Comparison of ENCODE assay signal across 16 cellular contexts in the genomic region with DNA sequence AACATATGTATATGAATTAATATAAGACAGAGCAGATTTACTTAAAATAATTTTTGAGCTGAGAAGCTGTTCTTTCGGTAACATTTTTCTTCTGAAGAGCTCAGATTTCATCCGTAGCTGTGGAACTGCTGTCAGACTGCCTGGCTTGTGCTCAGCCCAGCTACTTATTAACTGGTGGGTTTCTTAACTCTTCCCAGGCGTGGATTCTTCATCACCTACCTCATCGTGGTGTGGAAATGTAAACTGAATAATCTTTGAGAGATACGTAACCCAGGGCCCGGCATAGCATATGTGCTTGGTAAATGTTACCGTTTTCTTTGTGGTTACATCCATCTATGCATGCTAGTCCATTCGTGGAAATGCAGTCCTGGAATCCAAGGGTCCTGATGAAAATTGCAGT.
A peak's percentile ranks its signal among the peaks of the same experiment; 100 is the strongest.
DNase-seq lines count a peak whose midpoint lies in the region; ATAC-seq and FAIRE-seq lines count a peak whose summit lies in the region.
"Had no signal": no experiment of that assay in that cellular context is flagged by ENCODE, and none has a peak within 500 bp of the region (broad histone marks: within the 10 kb centered on the region; RNA-seq: fewer than 3 reads in every experiment).

No MANE protein-coding gene starts in this region.

- no peak overlapping the region for H2AK5ac ChIP-seq in mesenchymal stem cell (ENCODE audit: low read length, severe bottlenecking)

- H3K4me3 Mint-ChIP-seq in activated T-helper 2 cell treated with anti-CD3 and anti-CD28 coated beads, Interferon-gamma antibody, Interleukin-2, Interleukin-4, amounts not matched to agents 10 μg/mL and 5 μg/mL and 100 μg/mL, durations not matched to agents 14 hours and 24 hours and 36 hours (ENCODE audit: low read depth): no peak overlapping the region
- H3K4me3 Mint-ChIP-seq: T-cell had no signal

- peaks cover 8% of the 10 kb centered on the region for H3K79me1 ChIP-seq in mesenchymal stem cell (replicated peaks; ENCODE audit: low read length, poor library complexity, severe bottlenecking)

- no peak overlapping the region for H4K8ac ChIP-seq in mesenchymal stem cell (ENCODE audit: low read length)

- H3K9me3 Mint-ChIP-seq in activated T-helper 2 cell treated with anti-CD3 and anti-CD28 coated beads, Interferon-gamma antibody, Interleukin-2, Interleukin-4, amounts not matched to agents 10 μg/mL and 5 μg/mL and 100 μg/mL, durations not matched to agents 14 hours and 24 hours and 36 hours: no peaks in the 10 kb centered on the region
- H3K9me3 Mint-ChIP-seq: T-cell had no signal

- peaks cover 3% of the 10 kb centered on the region for H3K4me1 ChIP-seq in mesenchymal stem cell (ENCODE audit: control insufficient read depth, insufficient read depth, low read depth, low read length)
- H3K4me1 ChIP-seq: BLaER1, colonic mucosa had no signal

- H3K18ac ChIP-seq in mesenchymal stem cell (ENCODE audit: low read depth in 1 of 2, low read length in 2 of 2): no peak overlapping the region

- no peaks in the 10 kb centered on the region for H3K27me3 ChIP-seq in mesenchymal stem cell (ENCODE audit: control insufficient read depth in 1 of 2, insufficient read depth in 1 of 2, low read length in 2 of 2)
- H3K27me3 ChIP-seq: BLaER1, colonic mucosa, ovary had no signal

- H3K4me2 ChIP-seq in mesenchymal stem cell (ENCODE audit: low read length, poor library complexity, severe bottlenecking): peak overlapping the region; percentile 36
- H3K4me2 ChIP-seq: BLaER1 had no signal

- H3K27ac Mint-ChIP-seq in activated T-helper 2 cell treated with anti-CD3 and anti-CD28 coated beads, Interferon-gamma antibody, Interleukin-2, Interleukin-4, amounts not matched to agents 10 μg/mL and 5 μg/mL and 100 μg/mL, durations not matched to agents 14 hours and 24 hours and 36 hours: no peak overlapping the region
- H3K27ac Mint-ChIP-seq: T-cell had no signal

- no peak overlapping the region for H4K91ac ChIP-seq in mesenchymal stem cell (ENCODE audit: low read length)

- H3K4me1 Mint-ChIP-seq in activated T-helper 2 cell treated with anti-CD3 and anti-CD28 coated beads, Interferon-gamma antibody, Interleukin-2, Interleukin-4, amounts not matched to agents 10 μg/mL and 5 μg/mL and 100 μg/mL, durations not matched to agents 14 hours and 24 hours and 36 hours (ENCODE audit: low read depth): no peaks in the 10 kb centered on the region
- H3K4me1 Mint-ChIP-seq: T-cell had no signal

- no peak overlapping the region for H3K4me3 ChIP-seq in mesenchymal stem cell (ENCODE audit: insufficient read depth in 1 of 2, low read depth in 1 of 2, low read length in 2 of 2)
- H3K4me3 ChIP-seq: BLaER1, colonic mucosa, ovary had no signal

- H3K9me3 ChIP-seq in mesenchymal stem cell (ENCODE audit: control insufficient read depth, low read length): no peaks in the 10 kb centered on the region
- H3K9me3 ChIP-seq: BLaER1, colonic mucosa, ovary had no signal

- no peak overlapping the region for H3K4ac ChIP-seq in mesenchymal stem cell (ENCODE audit: low read depth in 1 of 2, low read length in 2 of 2)

- peak; percentile 97 for FAIRE-seq in RCC 7860 (lab: Jason Lieb, UNC)

- peak overlapping the region; percentile 92 for H3K27ac ChIP-seq in mesenchymal stem cell (ENCODE audit: low read length, poor library complexity, severe bottlenecking)
- H3K27ac ChIP-seq: BLaER1, colonic mucosa, ovary had no signal

- H3K27me3 Mint-ChIP-seq in activated T-helper 2 cell treated with anti-CD3 and anti-CD28 coated beads, Interferon-gamma antibody, Interleukin-2, Interleukin-4, amounts not matched to agents 10 μg/mL and 5 μg/mL and 100 μg/mL, durations not matched to agents 14 hours and 24 hours and 36 hours (ENCODE audit: low read depth): peaks cover 16% of the 10 kb centered on the region
- H3K27me3 Mint-ChIP-seq: T-cell had no signal

- H2BK15ac ChIP-seq in mesenchymal stem cell (ENCODE audit: low read depth, poor library complexity, severe bottlenecking): no peak overlapping the region

- peak; percentile 29 for DNase-seq in AG08396 (ENCODE audit: low spot score)
- DNase-seq in RCC 7860 (ENCODE audit: low spot score): peak; percentile 90
- peak; percentile 80 for DNase-seq in fibroblast of gingiva (ENCODE audit: low read depth)
- peak; percentile 61 for DNase-seq in mesenchymal stem cell
- no peak for DNase-seq in mesenteric fat pad (ENCODE audit: low spot score)
- DNase-seq in activated T-helper 2 cell treated with anti-CD3 and anti-CD28 coated beads, Interferon-gamma antibody, Interleukin-2, Interleukin-4, amounts not matched to agents 10 μg/mL and 5 μg/mL and 100 μg/mL, durations not matched to agents 14 hours and 24 hours and 36 hours (ENCODE audit: low spot score): no peak
- DNase-seq: activated T-cell treated with anti-CD3 and anti-CD28 coated beads, Interleukin-2, amount 50 U/mL, for 1 hour; colonic mucosa; midbrain; NCI-H2029 treated with DMSO at 0.1 percent for 48 hours; ovary; T-cell had no signal

- H2BK12ac ChIP-seq in mesenchymal stem cell (ENCODE audit: low read length in 2 of 2): no peak overlapping the region

- H3K23ac ChIP-seq in mesenchymal stem cell (ENCODE audit: low read length in 2 of 2): no peak overlapping the region

- peak overlapping the region; percentile 64 for H3K9ac ChIP-seq in mesenchymal stem cell (ENCODE audit: low read length)
- H3K9ac ChIP-seq: BLaER1 had no signal

- H3K14ac ChIP-seq in mesenchymal stem cell (ENCODE audit: low read length in 2 of 2): no peak overlapping the region

- H2BK5ac ChIP-seq in mesenchymal stem cell (ENCODE audit: low read depth, low read length, poor library complexity, severe bottlenecking): no peak overlapping the region

- H3K36me3 ChIP-seq in mesenchymal stem cell (ENCODE audit: control insufficient read depth in 1 of 2, insufficient read depth in 2 of 2, low read depth in 1 of 2, low read length in 2 of 2): peaks cover 0 to 9% of the 10 kb centered on the region in 2 experiments
- H3K36me3 ChIP-seq: BLaER1, colonic mucosa, ovary had no signal

- 74% methylated on average over 8 of the region's 8 CpGs for WGBS in mesenchymal stem cell

- H2BK120ac ChIP-seq in mesenchymal stem cell (ENCODE audit: low read depth, low read length): no peak overlapping the region

- no peak for ATAC-seq in HG03045 (IDR thresholded peaks at IDR 0.05; ENCODE audit: unreplicated experiment)
- ATAC-seq in HG03439 (IDR thresholded peaks at IDR 0.05; ENCODE audit: unreplicated experiment): no peak
- ATAC-seq: Panc1, T-cell had no signal

- no peaks in the 10 kb centered on the region for H3K36me3 Mint-ChIP-seq in activated T-helper 2 cell treated with anti-CD3 and anti-CD28 coated beads, Interferon-gamma antibody, Interleukin-2, Interleukin-4, amounts not matched to agents 10 μg/mL and 5 μg/mL and 100 μg/mL, durations not matched to agents 14 hours and 24 hours and 36 hours (ENCODE audit: low read depth)
- H3K36me3 Mint-ChIP-seq: T-cell had no signal

- no peak overlapping the region for H2AFZ ChIP-seq in mesenchymal stem cell (ENCODE audit: low read depth, low read length)

- intact Hi-C loops in activated T-helper 2 cell treated with anti-CD3 and anti-CD28 coated beads, Interferon-gamma antibody, Interleukin-2, Interleukin-4, amounts not matched to agents 10 μg/mL and 5 μg/mL and 100 μg/mL, durations not matched to agents 14 hours and 24 hours and 36 hours (cut with micrococcal nuclease): no loop called here

Comparison
In these comparisons a context has a peak if more than half of its experiments do, and no peak if none do; other contexts are left out.
1. DNase-seq: peak in AG08396 (single experiment), RCC 7860 (single experiment), fibroblast of gingiva (single experiment) and mesenchymal stem cell (single experiment); none in mesenteric fat pad (single experiment) and activated T-helper 2 cell treated with anti-CD3 and anti-CD28 coated beads, Interferon-gamma antibody, Interleukin-2, Interleukin-4, amounts not matched to agents 10 μg/mL and 5 μg/mL and 100 μg/mL, durations not matched to agents 14 hours and 24 hours and 36 hours (single experiment).